In genomic region chr19:4902796-4903195, GRCh38 we compare ENCODE assay signal across 22 cellular contexts. TPM values are rescaled to one million over a fixed set of nuclear protein-coding genes. Genes with fewer than 3 reads are reported as not detected.
DNase-seq lines count a peak whose midpoint lies in the region; ATAC-seq and TF ChIP-seq lines count a peak whose summit lies in the region.
"Had no signal": no experiment of that assay in that cellular context is flagged by ENCODE, and none has a peak within 500 bp of the region (broad histone marks: within the 10 kb centered on the region; RNA-seq: fewer than 3 reads in every experiment).

Gene ARRDC5, minus strand, starts transcription at chr19:4902896. Its CDS starts 71 bp downstream, at chr19:4902825.

- H3K27me3 Mint-ChIP-seq in activated naive CD4-positive, alpha-beta T cell treated with anti-CD3 and anti-CD28 coated beads, Interleukin-2, amount 10 ng/mL, durations not matched to agents 7 days and 5 days = peaks cover 5% of the 10 kb centered on the region
- no peaks in the 10 kb centered on the region for H3K27me3 Mint-ChIP-seq in CD8-positive, alpha-beta T cell (ENCODE audit: low read depth)
- peaks cover 0 to 5% (median 0%) of the 10 kb centered on the region in 3 donors for H3K27me3 Mint-ChIP-seq in immature natural killer cell (ENCODE audit: low read depth in 3 of 3)
- H3K27me3 Mint-ChIP-seq in progenitor cell of endocrine pancreas = peaks cover 3% of the 10 kb centered on the region
- H3K27me3 Mint-ChIP-seq: CD8-positive, alpha-beta memory T cell had no signal

- H3K27me3 ChIP-seq in CD8-positive, alpha-beta T cell (ENCODE audit: insufficient read depth, low read length) = no peaks in the 10 kb centered on the region
- H3K27me3 ChIP-seq: BE2C had no signal

- no peaks in the 10 kb centered on the region for H3K4me1 ChIP-seq in CD8-positive, alpha-beta T cell (ENCODE audit: insufficient read depth, low read length)
- H3K4me1 ChIP-seq: BE2C had no signal

- POLR2A ChIA-PET in CD8-positive, alpha-beta T cell (lab: Charles Lee) = no interaction called here

- no peak within 1 kb of the TSS for H3K4me3 ChIP-seq in CD8-positive, alpha-beta T cell (ENCODE audit: low read depth, low read length)
- H3K4me3 ChIP-seq: GM12878 had no signal

- H3K4me3 Mint-ChIP-seq in activated naive CD4-positive, alpha-beta T cell treated with anti-CD3 and anti-CD28 coated beads, Interleukin-2, amount 10 ng/mL, durations not matched to agents 7 days and 5 days = no peak within 1 kb of the TSS
- H3K4me3 Mint-ChIP-seq in CD8-positive, alpha-beta T cell = no peak within 1 kb of the TSS
- H3K4me3 Mint-ChIP-seq in immature natural killer cell (no peak within 1 kb of the TSS), progenitor cell of endocrine pancreas (ENCODE audit: low read depth) (no peak within 1 kb of the TSS)
- H3K4me3 Mint-ChIP-seq: CD8-positive, alpha-beta memory T cell had no signal

- no peak for DNase-seq in activated naive CD4-positive, alpha-beta T cell treated with anti-CD3 and anti-CD28 coated beads, Interleukin-2, amount 10 ng/mL, durations not matched to agents 7 days and 5 days
- no peak for DNase-seq in activated naive CD4-positive, alpha-beta T cell treated with anti-CD3 and anti-CD28 coated beads, Interleukin-2, amount 50 U/mL, for 72 hours (ENCODE audit: low spot score in 2 of 2)
- DNase-seq in CD8-positive, alpha-beta T cell = no peak
- DNase-seq in immature natural killer cell = no peak
- no peak for DNase-seq in progenitor cell of endocrine pancreas (ENCODE audit: low spot score, unreplicated experiment)
- DNase-seq in activated CD4-positive, CD25-positive, alpha-beta regulatory T cell treated with anti-CD3 and anti-CD28 coated beads, Interleukin-2, amount 50 U/mL, for 72 hours = no peak
- no peak for DNase-seq in putamen (ENCODE audit: low spot score)
- DNase-seq: BE2C; CD8-positive, alpha-beta memory T cell; DMS53; EL; GOT3; KG1; MV-4-11; NCI-H1694 treated with DMSO at 0.1 percent for 48 hours; NCI-H748 treated with DMSO at 0.1 percent for 48 hours; Right ventricle myocardium superior had no signal

- H3K9me3 ChIP-seq in CD8-positive, alpha-beta T cell (ENCODE audit: low read length) = no peaks in the 10 kb centered on the region
- H3K9me3 ChIP-seq: BE2C had no signal

- intact Hi-C loops in CD8-positive, alpha-beta T cell (cut with DNase I, micrococcal nuclease) = no loop called here

- H3K4me1 Mint-ChIP-seq in activated naive CD4-positive, alpha-beta T cell treated with anti-CD3 and anti-CD28 coated beads, Interleukin-2, amount 10 ng/mL, durations not matched to agents 7 days and 5 days = no peaks in the 10 kb centered on the region
- H3K4me1 Mint-ChIP-seq in CD8-positive, alpha-beta T cell (ENCODE audit: low read depth) = peaks cover 28% of the 10 kb centered on the region
- H3K4me1 Mint-ChIP-seq in immature natural killer cell (peaks cover 9% of the 10 kb centered on the region in 2 donors), progenitor cell of endocrine pancreas (ENCODE audit: low read depth) (no peaks in the 10 kb centered on the region)

- H3K9me3 Mint-ChIP-seq in activated naive CD4-positive, alpha-beta T cell treated with anti-CD3 and anti-CD28 coated beads, Interleukin-2, amount 10 ng/mL, durations not matched to agents 7 days and 5 days = no peaks in the 10 kb centered on the region
- no peaks in the 10 kb centered on the region for H3K9me3 Mint-ChIP-seq in activated naive CD4-positive, alpha-beta T cell treated with anti-CD3 and anti-CD28 coated beads, Interleukin-2, amount 50 U/mL, for 72 hours
- H3K9me3 Mint-ChIP-seq in CD8-positive, alpha-beta T cell = no peaks in the 10 kb centered on the region
- H3K9me3 Mint-ChIP-seq in immature natural killer cell = no peaks in the 10 kb centered on the region
- no peaks in the 10 kb centered on the region for H3K9me3 Mint-ChIP-seq in progenitor cell of endocrine pancreas (ENCODE audit: low read depth)
- H3K9me3 Mint-ChIP-seq: CD8-positive, alpha-beta memory T cell had no signal

- H3K36me3 ChIP-seq in CD8-positive, alpha-beta T cell (ENCODE audit: insufficient read depth, low read length) = peaks cover 3% of the 10 kb centered on the region
- H3K36me3 ChIP-seq: BE2C had no signal

- no peaks in the 10 kb centered on the region for H3K36me3 Mint-ChIP-seq in activated naive CD4-positive, alpha-beta T cell treated with anti-CD3 and anti-CD28 coated beads, Interleukin-2, amount 10 ng/mL, durations not matched to agents 7 days and 5 days
- no peaks in the 10 kb centered on the region for H3K36me3 Mint-ChIP-seq in activated naive CD4-positive, alpha-beta T cell treated with anti-CD3 and anti-CD28 coated beads, Interleukin-2, amount 50 U/mL, for 72 hours
- H3K36me3 Mint-ChIP-seq in CD8-positive, alpha-beta T cell = peaks cover 26% of the 10 kb centered on the region
- H3K36me3 Mint-ChIP-seq in immature natural killer cell (no peaks in the 10 kb centered on the region), progenitor cell of endocrine pancreas (ENCODE audit: insufficient read depth) (no peaks in the 10 kb centered on the region)

- no peak within 1 kb of the TSS for H3K27ac ChIP-seq in CD8-positive, alpha-beta T cell (ENCODE audit: low read depth, low read length)

- CTCF ChIA-PET in activated naive CD4-positive, alpha-beta T cell treated with anti-CD3 and anti-CD28 coated beads, Interleukin-2, amount 10 ng/mL, durations not matched to agents 7 days and 5 days (lab: Charles Lee) = interaction anchor here (1.1 kb wide), 1 partner anchor 9 kb away, joined by 4 read pairs; no protein-coding TSS in a partner anchor
- CTCF ChIA-PET in CD8-positive, alpha-beta T cell (lab: Charles Lee) = interaction anchor here (0.5 to 2.8 kb wide), 3 partner anchors 9 to 92 kb away, joined by 4 to 14 read pairs (median 5); no protein-coding TSS in a partner anchor

- H3K27ac Mint-ChIP-seq in activated naive CD4-positive, alpha-beta T cell treated with anti-CD3 and anti-CD28 coated beads, Interleukin-2, amount 10 ng/mL, durations not matched to agents 7 days and 5 days = peak within 1 kb of the TSS; percentile 24
- peak within 1 kb of the TSS in 1 of 2 donors; percentile 60 for H3K27ac Mint-ChIP-seq in activated naive CD4-positive, alpha-beta T cell treated with anti-CD3 and anti-CD28 coated beads, Interleukin-2, amount 50 U/mL, for 72 hours
- H3K27ac Mint-ChIP-seq in CD8-positive, alpha-beta T cell = peak within 1 kb of the TSS; percentile 27
- H3K27ac Mint-ChIP-seq in immature natural killer cell = peak within 1 kb of the TSS in 4 of 6 donors; percentile 19 to 40 (median 34)
- peak within 1 kb of the TSS; percentile 26 for H3K27ac Mint-ChIP-seq in progenitor cell of endocrine pancreas

- no peak for ATAC-seq in activated naive CD4-positive, alpha-beta T cell treated with anti-CD3 and anti-CD28 coated beads, Interleukin-2, amount 50 U/mL, for 72 hours
- no peak for ATAC-seq in CD8-positive, alpha-beta T cell
- no peak for ATAC-seq in HG02610 (IDR thresholded peaks at IDR 0.05; ENCODE audit: unreplicated experiment)
- ATAC-seq: GM12878 had no signal

- TF ChIP-seq CTCF in CD8-positive, alpha-beta T cell (IDR thresholded peaks at IDR 0.05) = no peak
- no peak for TF ChIP-seq CTCF in progenitor cell of endocrine pancreas (IDR thresholded peaks at IDR 0.05; ENCODE audit: unreplicated experiment)

RNA-seq across cellular contexts. Expression of gene ARRDC5, which starts in this region (rescaled TPM):
- under 1 TPM in 1 of 2 donors, not detected in 1; 0.39 TPM for total RNA-seq in activated naive CD4-positive, alpha-beta T cell treated with anti-CD3 and anti-CD28 coated beads, Interleukin-2, amount 50 U/mL, for 72 hours
- total RNA-seq in CD8-positive, alpha-beta T cell = 1 to 10 TPM; 7.0 to 9.7 TPM
- polyA plus RNA-seq in immature natural killer cell = 1 to 10 TPM; 1.3 to 2.5 (median 2.5) TPM
- total RNA-seq in progenitor cell of endocrine pancreas = not detected in 2 replicates
- total RNA-seq: A172, NCI-H460, OCI-LY7, Right ventricle myocardium superior had no signal
